In the genomic region with DNA sequence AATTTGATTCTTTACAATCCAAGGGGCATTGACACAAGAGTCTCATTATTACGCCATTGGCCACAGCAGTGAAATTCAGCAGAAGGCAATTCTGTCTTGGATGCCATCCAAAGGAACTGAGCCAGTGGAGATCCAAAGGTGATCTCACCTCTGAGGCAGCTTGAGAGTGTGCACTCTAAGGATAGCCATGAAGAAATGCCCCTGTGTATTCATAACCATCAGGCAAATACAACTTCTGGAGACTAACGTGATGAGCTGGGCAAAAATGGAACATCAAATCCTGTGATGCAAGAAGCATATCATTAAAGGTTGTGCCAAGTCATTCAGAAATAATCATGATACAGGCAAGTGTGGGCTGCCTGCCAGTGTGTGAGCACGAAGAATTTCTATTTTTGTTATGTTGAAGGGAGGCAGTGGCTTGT, we compare ENCODE assay signal across 9 cellular contexts. TPM values are rescaled to one million over a fixed set of nuclear protein-coding genes. Genes with fewer than 3 reads are reported as not detected.
DNase-seq lines count a peak whose midpoint lies in the region; ATAC-seq and TF ChIP-seq lines count a peak whose summit lies in the region.
"Had no signal": no experiment of that assay in that cellular context is flagged by ENCODE, and none has a peak within 500 bp of the region (broad histone marks: within the 10 kb centered on the region; RNA-seq: fewer than 3 reads in every experiment).

No MANE protein-coding gene starts in this region.

- ATAC-seq in omental fat pad (ENCODE audit: low FRiP score) (peak; percentile 92), HG02970 (IDR thresholded peaks at IDR 0.05; ENCODE audit: low FRiP score, unreplicated experiment) (no peak)

- TF ChIP-seq CTCF in omental fat pad (IDR thresholded peaks at IDR 0.05) (no peak), MM.1S (IDR thresholded peaks at IDR 0.05; ENCODE audit: low read length) (no peak)

- H3K9me3 ChIP-seq in MM.1S (replicated peaks; ENCODE audit: insufficient read depth, low read length), result no peaks in the 10 kb centered on the region
- H3K9me3 ChIP-seq: stomach had no signal

- no peak overlapping the region for H3K27ac Mint-ChIP-seq in activated naive CD4-positive, alpha-beta T cell treated with anti-CD3 and anti-CD28 coated beads, Interleukin-2, amount 10 ng/mL, durations not matched to agents 7 days and 5 days

- no peak overlapping the region for H3K4me2 ChIP-seq in MM.1S (ENCODE audit: low read depth, low read length)

- no peaks in the 10 kb centered on the region for H3K79me2 ChIP-seq in MM.1S (ENCODE audit: low read length)

- H3K27me3 Mint-ChIP-seq in activated naive CD4-positive, alpha-beta T cell treated with anti-CD3 and anti-CD28 coated beads, Interleukin-2, amount 10 ng/mL, durations not matched to agents 7 days and 5 days, result no peaks in the 10 kb centered on the region

- no peak overlapping the region for H3K4me3 ChIP-seq in MM.1S (ENCODE audit: low read length)
- H3K4me3 ChIP-seq: stomach had no signal

- H3K36me3 ChIP-seq in MM.1S (replicated peaks; ENCODE audit: insufficient read depth, low read length), result no peaks in the 10 kb centered on the region
- H3K36me3 ChIP-seq: stomach had no signal

- CTCF ChIA-PET in activated naive CD4-positive, alpha-beta T cell treated with anti-CD3 and anti-CD28 coated beads, Interleukin-2, amount 10 ng/mL, durations not matched to agents 7 days and 5 days (lab: Charles Lee), result no interaction called here

- no peaks in the 10 kb centered on the region for H3K4me1 ChIP-seq in MM.1S (ENCODE audit: low read length)

- H3K36me3 Mint-ChIP-seq in activated naive CD4-positive, alpha-beta T cell treated with anti-CD3 and anti-CD28 coated beads, Interleukin-2, amount 10 ng/mL, durations not matched to agents 7 days and 5 days, result no peaks in the 10 kb centered on the region

- no peaks in the 10 kb centered on the region for H3K9me2 ChIP-seq in MM.1S (replicated peaks; ENCODE audit: insufficient read depth, low read length)

- H3F3A ChIP-seq in MM.1S (ENCODE audit: insufficient read depth, low read length), result no peaks in the 10 kb centered on the region

- peak overlapping the region; percentile 34 for H3K27ac ChIP-seq in epithelial cell of prostate
- no peak overlapping the region for H3K27ac ChIP-seq in MM.1S (ENCODE audit: low read length)
- H3K27ac ChIP-seq: stomach had no signal

- no peaks in the 10 kb centered on the region for H3K4me1 Mint-ChIP-seq in activated naive CD4-positive, alpha-beta T cell treated with anti-CD3 and anti-CD28 coated beads, Interleukin-2, amount 10 ng/mL, durations not matched to agents 7 days and 5 days

- no peak overlapping the region for H3K4me3 Mint-ChIP-seq in activated naive CD4-positive, alpha-beta T cell treated with anti-CD3 and anti-CD28 coated beads, Interleukin-2, amount 10 ng/mL, durations not matched to agents 7 days and 5 days

- no peaks in the 10 kb centered on the region for H3K27me3 ChIP-seq in MM.1S (replicated peaks; ENCODE audit: insufficient read depth, low read length)
- H3K27me3 ChIP-seq: stomach had no signal

- H3K9ac ChIP-seq in MM.1S (ENCODE audit: low read length), result no peak overlapping the region

- DNase-seq in HK-2 (ENCODE audit: unreplicated experiment), result peak; percentile 37
- peak; percentile 94 for DNase-seq in NCI-H69 (lab: John Stamatoyannopoulos, UW)
- DNase-seq in epithelial cell of prostate (ENCODE audit: low read depth, low spot score), result peak; percentile 85
- no peak for DNase-seq in omental fat pad (ENCODE audit: low spot score)
- DNase-seq in activated CD8-positive, alpha-beta memory T cell treated with anti-CD3 and anti-CD28 coated beads for 24 hours, result no peak
- no peak for DNase-seq in activated naive CD4-positive, alpha-beta T cell treated with anti-CD3 and anti-CD28 coated beads, Interleukin-2, amount 10 ng/mL, durations not matched to agents 7 days and 5 days
- no peak for DNase-seq in MM.1S
- DNase-seq: stomach had no signal

- no peak overlapping the region for H2AFZ ChIP-seq in MM.1S (ENCODE audit: low read length)

- H3K9me3 Mint-ChIP-seq in activated naive CD4-positive, alpha-beta T cell treated with anti-CD3 and anti-CD28 coated beads, Interleukin-2, amount 10 ng/mL, durations not matched to agents 7 days and 5 days, result peaks cover 9% of the 10 kb centered on the region

- no peaks in the 10 kb centered on the region for H4K20me1 ChIP-seq in MM.1S (ENCODE audit: insufficient read depth, low read length)

RNA-seq across cellular contexts. Expression of a gene that starts 41.4 kb away (rescaled TPM):
- total RNA-seq in omental fat pad, result 1 to 10 TPM in 3 of 4 donors, under 1 TPM in 1; 0.12 to 1.3 (median 1.1) TPM

Comparison
In these comparisons a context has a peak if more than half of its experiments do, and no peak if none do; other contexts are left out.
1. DNase-seq: peak in HK-2 (single experiment), NCI-H69 (single experiment) and epithelial cell of prostate (single experiment); none in omental fat pad (single experiment), activated CD8-positive, alpha-beta memory T cell treated with anti-CD3 and anti-CD28 coated beads for 24 hours (single experiment), activated naive CD4-positive, alpha-beta T cell treated with anti-CD3 and anti-CD28 coated beads, Interleukin-2, amount 10 ng/mL, durations not matched to agents 7 days and 5 days (single experiment) and MM.1S (single experiment).